ENCODE assay signal across 15 cellular contexts in the genomic region with DNA sequence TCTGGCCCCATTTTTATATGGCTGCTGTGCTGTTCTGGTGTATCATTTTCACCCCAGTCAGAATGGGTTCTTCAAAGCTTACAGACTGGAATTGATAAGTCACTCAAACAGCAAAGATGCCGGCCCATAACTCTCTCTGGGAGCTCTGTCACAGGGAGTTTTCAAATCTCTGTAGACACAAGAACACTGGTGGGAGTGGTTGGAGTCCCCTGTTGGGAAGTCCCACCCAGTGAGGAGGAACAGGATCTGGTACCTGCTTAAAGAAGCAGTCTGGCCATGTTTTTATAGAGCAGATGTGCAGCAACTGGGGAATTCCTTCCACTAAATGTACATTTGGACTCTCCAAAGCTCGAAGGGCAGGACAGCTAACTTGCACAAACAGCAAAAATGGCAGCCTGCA.
A peak's percentile ranks its signal among the peaks of the same experiment; 100 is the strongest.
DNase-seq lines count a peak whose midpoint lies in the region; ATAC-seq lines count a peak whose summit lies in the region.
"Had no signal": no experiment of that assay in that cellular context is flagged by ENCODE, and none has a peak within 500 bp of the region (broad histone marks: within the 10 kb centered on the region; RNA-seq: fewer than 3 reads in every experiment).

No MANE protein-coding gene starts in this region.

- H3K4me2 ChIP-seq in mesenchymal stem cell (ENCODE audit: low read length, poor library complexity, severe bottlenecking), result no peak overlapping the region
- no peak overlapping the region for H3K4me2 ChIP-seq in neuronal stem cell (ENCODE audit: insufficient read depth, low read length, poor library complexity, severe bottlenecking)

- H4K91ac ChIP-seq in mesenchymal stem cell (ENCODE audit: low read length) (no peak overlapping the region), neuronal stem cell (ENCODE audit: low read depth, low read length, poor library complexity) (no peak overlapping the region)

- H3K4me3 ChIP-seq in mesenchymal stem cell (ENCODE audit: insufficient read depth in 1 of 2, low read depth in 1 of 2, low read length in 2 of 2), result no peak overlapping the region
- no peak overlapping the region for H3K4me3 ChIP-seq in neuronal stem cell (ENCODE audit: low read length in 2 of 2)
- H3K4me3 ChIP-seq: K562 had no signal

- no peaks in the 10 kb centered on the region for H3K36me3 ChIP-seq in mesenchymal stem cell (ENCODE audit: control insufficient read depth in 1 of 2, insufficient read depth in 2 of 2, low read depth in 1 of 2, low read length in 2 of 2)
- no peaks in the 10 kb centered on the region for H3K36me3 ChIP-seq in neuronal stem cell (replicated peaks in 1 of 2; ENCODE audit: control insufficient read depth in 2 of 2, insufficient read depth in 2 of 2, low read length in 2 of 2)

- no peak overlapping the region for H2BK15ac ChIP-seq in mesenchymal stem cell (ENCODE audit: low read depth, poor library complexity, severe bottlenecking)
- H2BK15ac ChIP-seq in neuronal stem cell (ENCODE audit: low read length), result no peak overlapping the region

- WGBS in mesenchymal stem cell, result 79% methylated on average over 2 of the region's 2 CpGs
- no CpG with 5 or more reads among the region's 2 CpGs for WGBS in neuronal stem cell (ENCODE audit: extremely low coverage in 2 of 2, insufficient read length in 2 of 2, insufficient replicate concordance in 1 of 2), 2 donors

- no peaks in the 10 kb centered on the region for H3K4me1 ChIP-seq in mesenchymal stem cell (ENCODE audit: control insufficient read depth, insufficient read depth, low read depth, low read length)
- no peaks in the 10 kb centered on the region for H3K4me1 ChIP-seq in neuronal stem cell (ENCODE audit: control insufficient read depth in 2 of 2, insufficient read depth in 1 of 2, low read depth in 1 of 2, low read length in 2 of 2)

- DNase-seq in mesenchymal stem cell (no peak), DMS 273 treated with DMSO at 0.1 percent for 48 hours (lab: John Stamatoyannopoulos, UW) (no peak), neuronal stem cell (ENCODE audit: low spot score) (no peak)
- DNase-seq: CD8-positive, alpha-beta T cell; COR-L47; DND-41; GDM1; Karpas-422 had no signal

- H3K27me3 ChIP-seq in mesenchymal stem cell (ENCODE audit: control insufficient read depth in 1 of 2, insufficient read depth in 1 of 2, low read length in 2 of 2) (no peaks in the 10 kb centered on the region), neuronal stem cell (ENCODE audit: control insufficient read depth in 3 of 3, insufficient read depth in 3 of 3, low read depth in 1 of 3, low read length in 3 of 3) (no peaks in the 10 kb centered on the region)

- no peak overlapping the region for H3K14ac ChIP-seq in mesenchymal stem cell (ENCODE audit: low read length in 2 of 2)
- H3K14ac ChIP-seq in neuronal stem cell (ENCODE audit: low read length), result no peak overlapping the region

- H3K9me3 ChIP-seq in mesenchymal stem cell (ENCODE audit: control insufficient read depth, low read length), result no peaks in the 10 kb centered on the region
- H3K9me3 ChIP-seq in neuronal stem cell (replicated peaks in 1 of 2; ENCODE audit: control insufficient read depth in 2 of 2, insufficient read depth in 1 of 2, low read depth in 1 of 2, low read length in 2 of 2), result no peaks in the 10 kb centered on the region

- H2BK12ac ChIP-seq in mesenchymal stem cell (ENCODE audit: low read length in 2 of 2), result no peak overlapping the region
- no peak overlapping the region for H2BK12ac ChIP-seq in neuronal stem cell (ENCODE audit: low read length)

- H2BK5ac ChIP-seq in mesenchymal stem cell (ENCODE audit: low read depth, low read length, poor library complexity, severe bottlenecking) (no peak overlapping the region), neuronal stem cell (ENCODE audit: low read length) (no peak overlapping the region)

- H3K18ac ChIP-seq in mesenchymal stem cell (ENCODE audit: low read depth in 1 of 2, low read length in 2 of 2), result no peak overlapping the region
- H3K18ac ChIP-seq in neuronal stem cell (ENCODE audit: low read length), result no peak overlapping the region

- no peak overlapping the region for H3K27ac ChIP-seq in mesenchymal stem cell (ENCODE audit: low read length, poor library complexity, severe bottlenecking)
- no peak overlapping the region for H3K27ac ChIP-seq in neuronal stem cell (replicated peaks; ENCODE audit: low read length)
- H3K27ac ChIP-seq: HL-60 had no signal

- H2BK120ac ChIP-seq in mesenchymal stem cell (ENCODE audit: low read depth, low read length) (no peak overlapping the region), neuronal stem cell (ENCODE audit: low read depth, low read length) (no peak overlapping the region)

- no peak overlapping the region for H4K8ac ChIP-seq in mesenchymal stem cell (ENCODE audit: low read length)
- no peak overlapping the region for H4K8ac ChIP-seq in neuronal stem cell (ENCODE audit: low read depth, low read length)

- H3K79me1 ChIP-seq in mesenchymal stem cell (replicated peaks; ENCODE audit: low read length, poor library complexity, severe bottlenecking) (no peaks in the 10 kb centered on the region), neuronal stem cell (ENCODE audit: low read depth, low read length) (no peaks in the 10 kb centered on the region)

- H2AK5ac ChIP-seq in mesenchymal stem cell (ENCODE audit: low read length, severe bottlenecking) (peak overlapping the region; percentile 27), neuronal stem cell (ENCODE audit: low read depth, low read length) (no peak overlapping the region)

- H2AFZ ChIP-seq in mesenchymal stem cell (ENCODE audit: low read depth, low read length) (no peak overlapping the region), neuronal stem cell (ENCODE audit: low read length) (no peak overlapping the region)

- ATAC-seq in GM18502 (IDR thresholded peaks at IDR 0.05; ENCODE audit: poor library complexity, unreplicated experiment), result peak; percentile 61
- peak; percentile 77 for ATAC-seq in HG02610 (IDR thresholded peaks at IDR 0.05; ENCODE audit: unreplicated experiment)
- ATAC-seq in HG02852 (IDR thresholded peaks at IDR 0.05; ENCODE audit: unreplicated experiment), result peak; percentile 58
- ATAC-seq in HG03095 (IDR thresholded peaks at IDR 0.05; ENCODE audit: unreplicated experiment), result no peak
- ATAC-seq: CD8-positive, alpha-beta T cell; HCT116; K562 had no signal

- no peak overlapping the region for H3K23ac ChIP-seq in mesenchymal stem cell (ENCODE audit: low read length in 2 of 2)
- H3K23ac ChIP-seq in neuronal stem cell (ENCODE audit: low read depth, low read length, poor library complexity), result no peak overlapping the region

- no peak overlapping the region for H3K4ac ChIP-seq in mesenchymal stem cell (ENCODE audit: low read depth in 1 of 2, low read length in 2 of 2)
- H3K4ac ChIP-seq in neuronal stem cell (ENCODE audit: low read length), result no peak overlapping the region

- H3K9ac ChIP-seq in mesenchymal stem cell (ENCODE audit: low read length), result no peak overlapping the region
- no peak overlapping the region for H3K9ac ChIP-seq in neuronal stem cell (ENCODE audit: low read depth, low read length, poor library complexity)
